Comparison of ENCODE assay signal across 8 cellular contexts in genomic region chr4:39365931-39366771, GRCh38. TPM values are rescaled to one million over a fixed set of nuclear protein-coding genes. Genes with fewer than 3 reads are reported as not detected.
DNase-seq lines count a peak whose midpoint lies in the region; ATAC-seq and TF ChIP-seq lines count a peak whose summit lies in the region.

TSS of gene RFC1 (minus strand) at chr4:39366362. CDS start at chr4:39366241, 121 bp downstream.

- H3F3A ChIP-seq in PC-3 (ENCODE audit: low read length, unreplicated experiment): no peaks in the 10 kb centered on the region

- peak; percentile 78 for TF ChIP-seq POLR2A in erythroblast (IDR thresholded peaks at IDR 0.05; ENCODE audit: low read length)

- intact Hi-C loops in PC-3 (cut with micrococcal nuclease): no loop called here

- H3K9me3 ChIP-seq in PC-3 (ENCODE audit: low read length): no peaks in the 10 kb centered on the region
- no peaks in the 10 kb centered on the region for H3K9me3 ChIP-seq in mucosa of rectum (ENCODE audit: control insufficient read depth in 2 of 2, low read length in 2 of 2)

- H3K36me3 ChIP-seq in PC-3 (ENCODE audit: low read depth, low read length) (no peaks in the 10 kb centered on the region), mucosa of rectum (ENCODE audit: control insufficient read depth in 2 of 2, insufficient read depth in 2 of 2, low read length in 2 of 2) (no peaks in the 10 kb centered on the region)

- H3K27ac ChIP-seq in PC-3 (ENCODE audit: low read length): peak within 1 kb of the TSS; percentile 17; the same call in 1 of the 2 replicates
- H3K27ac ChIP-seq in mucosa of rectum (ENCODE audit: low read depth in 2 of 2, low read length in 2 of 2): peak within 1 kb of the TSS; percentile 75 to 89

- peak within 1 kb of the TSS; percentile 94 for H2AFZ ChIP-seq in PC-3 (ENCODE audit: low read length)

- no peaks in the 10 kb centered on the region for H3K9me2 ChIP-seq in PC-3 (replicated peaks; ENCODE audit: low read length)

- DNase-seq in COLO668 (lab: John Stamatoyannopoulos, UW; ENCODE audit: unreplicated experiment) (peak; percentile 97), HuH-7.5 (ENCODE audit: low spot score) (peak; percentile 46), PC-3 (peak; percentile 89), activated T-cell treated with anti-CD3 and anti-CD28 coated beads for 48 hours (ENCODE audit: low read depth) (peak; percentile 92), erythroblast (lab: John Stamatoyannopoulos, UW) (peak; percentile 98)
- DNase-seq in stimulated activated CD8-positive, alpha-beta memory T cell treated with anti-CD3 and anti-CD28 coated beads, Interleukin-4, amount 100 ng/mL, for 4 hours (ENCODE audit: low read depth in 2 of 2, low spot score in 1 of 2): peak; percentile 84 to 93

- H4K20me1 ChIP-seq in PC-3 (ENCODE audit: low read length): no peaks in the 10 kb centered on the region

- BruUV-seq in PC-3 (replicated peaks; lab: Mats Ljungman, UMichigan): no TSS peak

- H3K9ac ChIP-seq in PC-3 (ENCODE audit: low read length) (peak within 1 kb of the TSS; percentile 90), mucosa of rectum (ENCODE audit: low read depth in 1 of 2, low read length in 2 of 2) (peak within 1 kb of the TSS; percentile 83 to 87)

- H3K27me3 ChIP-seq in PC-3 (ENCODE audit: low read length) (no peaks in the 10 kb centered on the region), mucosa of rectum (ENCODE audit: control insufficient read depth in 2 of 2, insufficient read depth in 2 of 2, low read length in 2 of 2) (no peaks in the 10 kb centered on the region)

- peaks cover 4% of the 10 kb centered on the region; the same call in 1 of the 2 replicates for H3K4me1 ChIP-seq in PC-3 (ENCODE audit: insufficient read depth, low read length)
- peaks cover 3 to 14% of the 10 kb centered on the region in 2 donors for H3K4me1 ChIP-seq in mucosa of rectum (ENCODE audit: control insufficient read depth in 2 of 2, insufficient read depth in 2 of 2, low read length in 2 of 2)

- peak; percentile 80 for ATAC-seq in GM21381 (IDR thresholded peaks at IDR 0.05; ENCODE audit: unreplicated experiment)
- ATAC-seq in PC-3: peak; percentile 88

- CTCF ChIA-PET in PC-3 (lab: Charles Lee): no interaction called here

- POLR2A ChIA-PET in PC-3 (lab: Charles Lee; ENCODE audit: unreplicated experiment): no interaction called here

- peak within 1 kb of the TSS; percentile 90 for H3K4me2 ChIP-seq in PC-3 (ENCODE audit: low read length)

- H3K79me2 ChIP-seq in PC-3 (ENCODE audit: low read length): peaks cover 50% of the 10 kb centered on the region

- peak within 1 kb of the TSS; percentile 94 for H3K4me3 ChIP-seq in PC-3 (ENCODE audit: low read length)
- H3K4me3 ChIP-seq in mucosa of rectum (ENCODE audit: low read length in 2 of 2): peak within 1 kb of the TSS; percentile 89 to 94

- TF ChIP-seq CTCF in PC-3 (conservative IDR thresholded peaks at IDR 0.05; ENCODE audit: low read depth, low read length): no peak

RNA-seq across cellular contexts. Expression of gene RFC1, which starts in this region (rescaled TPM):
- 43.9 and 51.6 TPM in 2 replicates for total RNA-seq in PC-3 (2014; rRNA removed)

Comparison
In these comparisons a context has a peak if more than half of its experiments do, and no peak if none do; other contexts are left out.
1. Peak in every context shown above with its lines: DNase-seq, ATAC-seq, H3K4me3 ChIP-seq and H3K27ac ChIP-seq.
2. DNase-seq: peak in every context shown above with its lines; median percentile 98 in erythroblast; 97 in COLO668; 92 in activated T-cell treated with anti-CD3 and anti-CD28 coated beads for 48 hours; 89 in PC-3; 88 in stimulated activated CD8-positive, alpha-beta memory T cell treated with anti-CD3 and anti-CD28 coated beads, Interleukin-4, amount 100 ng/mL, for 4 hours; 46 in HuH-7.5.